1 cellular context compared by ENCODE assay signal in the genomic region with DNA sequence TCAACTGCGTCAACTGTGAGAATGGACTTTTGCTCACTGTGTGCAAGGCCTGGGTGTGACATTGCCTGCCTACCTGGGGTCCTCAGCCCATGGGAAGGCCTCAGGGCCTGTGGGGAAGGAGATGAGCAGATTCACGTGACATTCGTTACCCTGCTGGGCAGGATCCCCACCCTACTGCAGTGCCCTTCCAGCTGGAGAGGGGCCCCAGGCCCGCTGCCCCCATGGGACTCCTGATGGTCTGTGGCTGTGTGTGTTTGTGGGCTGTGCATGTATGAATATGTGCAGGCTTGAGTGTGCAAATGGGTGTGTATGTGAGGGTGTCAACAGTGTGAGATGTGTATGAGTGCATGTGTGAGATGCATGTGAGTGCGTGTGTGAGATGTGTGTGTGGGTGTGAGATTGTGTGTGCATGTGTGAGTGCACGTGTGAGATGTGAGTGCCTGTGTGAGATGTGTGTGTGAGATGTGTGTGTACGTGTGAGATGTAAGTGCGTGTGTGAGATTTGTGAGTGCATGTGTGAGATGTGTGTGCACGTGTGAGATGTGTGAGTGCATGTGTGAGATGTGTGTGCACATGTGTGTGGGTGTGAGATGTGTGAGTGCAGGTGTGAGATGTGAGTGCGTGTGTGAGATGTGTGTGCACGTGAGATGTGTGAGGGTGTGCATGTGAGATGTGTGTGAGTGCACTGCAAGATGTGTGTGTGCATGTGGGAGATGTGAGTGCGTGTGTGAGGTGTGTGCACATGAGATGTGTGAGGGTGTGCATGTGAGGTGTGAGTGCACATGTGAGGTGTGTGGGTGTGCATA.
TF ChIP-seq lines count a peak whose summit lies in the region.

No MANE protein-coding gene starts in this region.

TF ChIP-seq in HEK293, 187 proteins besides CTCF, POLR2A, EP300 and RAD21 (continued from another document):
- TF ChIP-seq ZNF18 (tag by site-specific recombination; IDR thresholded peaks at IDR 0.05), result peak; percentile 80; the same call in 1 of the 2 replicates
- 0 out of 2 replicates have a peak, but pooled peaks have one; percentile 10 for TF ChIP-seq ZNF133 (tag by site-specific recombination; IDR thresholded peaks at IDR 0.05)
- no peak for TF ChIP-seq ZNF558 (tag by site-specific recombination; IDR thresholded peaks at IDR 0.05)
- TF ChIP-seq ZNF488 (tag by site-specific recombination; IDR thresholded peaks at IDR 0.05), result 0 out of 2 replicates have a peak, but pooled peaks have one; percentile 5
- TF ChIP-seq, protein P1, sequence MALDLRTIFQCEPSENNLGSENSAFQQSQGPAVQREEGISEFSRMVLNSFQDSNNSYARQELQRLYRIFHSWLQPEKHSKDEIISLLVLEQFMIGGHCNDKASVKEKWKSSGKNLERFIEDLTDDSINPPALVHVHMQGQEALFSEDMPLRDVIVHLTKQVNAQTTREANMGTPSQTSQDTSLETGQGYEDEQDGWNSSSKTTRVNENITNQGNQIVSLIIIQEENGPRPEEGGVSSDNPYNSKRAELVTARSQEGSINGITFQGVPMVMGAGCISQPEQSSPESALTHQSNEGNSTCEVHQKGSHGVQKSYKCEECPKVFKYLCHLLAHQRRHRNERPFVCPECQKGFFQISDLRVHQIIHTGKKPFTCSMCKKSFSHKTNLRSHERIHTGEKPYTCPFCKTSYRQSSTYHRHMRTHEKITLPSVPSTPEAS (tag by site-specific recombination; IDR thresholded peaks at IDR 0.05), result peak; percentile 68
- TF ChIP-seq ZNF707 (tag by site-specific recombination; IDR thresholded peaks at IDR 0.05), result peak; percentile 7; the same call in 1 of the 2 replicates
